In the genomic region with DNA sequence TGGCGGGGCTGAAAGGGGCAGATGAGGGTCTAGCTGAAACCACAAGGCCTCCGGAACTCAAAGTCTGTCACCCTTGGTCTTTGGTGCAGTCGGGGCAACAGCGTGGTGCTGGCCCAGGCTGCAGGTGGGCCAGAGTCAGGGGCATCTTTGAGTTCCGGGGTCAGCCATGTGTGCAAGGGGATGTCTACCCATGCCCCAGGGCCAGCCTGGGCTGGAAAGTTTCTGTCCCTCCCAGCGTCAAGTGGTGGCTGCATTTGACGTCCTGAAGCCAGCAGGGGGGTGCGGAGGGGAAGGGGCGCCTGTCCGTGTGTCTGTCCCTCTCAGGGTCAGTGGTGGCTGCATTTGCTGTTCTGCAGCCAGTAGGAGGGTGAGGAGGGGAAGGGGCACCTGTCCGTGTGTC, we compare ENCODE assay signal across 8 cellular contexts. TPM values are rescaled to one million over a fixed set of nuclear protein-coding genes. Genes with fewer than 3 reads are reported as not detected.
DNase-seq lines count a peak whose midpoint lies in the region; ATAC-seq, FAIRE-seq and TF ChIP-seq lines count a peak whose summit lies in the region.

No MANE protein-coding gene starts in this region.

- peak; percentile 45 for FAIRE-seq in GM12891 (lab: Jason Lieb, UNC)

- H3K27ac ChIP-seq in RWPE1 (peak overlapping the region; percentile 98), fibroblast of lung (ENCODE audit: insufficient read depth, low read length) (peak overlapping the region; percentile 100), psoas muscle (peak overlapping the region; percentile 99)

- peaks cover 2% of the 10 kb centered on the region for H3K4me1 ChIP-seq in fibroblast of lung (ENCODE audit: control insufficient read depth, extremely low read depth, insufficient read depth, low read length)
- H3K4me1 ChIP-seq in psoas muscle = peaks cover 23% of the 10 kb centered on the region

- H3K4me2 ChIP-seq in fibroblast of lung (ENCODE audit: extremely low read depth, insufficient read depth, low read length) = peak overlapping the region; percentile 99

- DNase-seq in GM12891 (ENCODE audit: insufficient read length, low spot score) = peak; percentile 41
- DNase-seq in RWPE1 (ENCODE audit: low spot score) = peak; percentile 13
- no peak for DNase-seq in fibroblast of lung (ENCODE audit: low read depth in 2 of 2)
- no peak for DNase-seq in psoas muscle
- DNase-seq in SHP77 treated with DMSO at 0.1 percent for 48 hours (lab: John Stamatoyannopoulos, UW) = no peak

- H3K79me2 ChIP-seq in fibroblast of lung (ENCODE audit: control insufficient read depth, insufficient read depth, low read length) = peaks cover 10% of the 10 kb centered on the region

- intact Hi-C loops in psoas muscle (cut with DNase I) = loop anchor here in 1 of 2 donors (5.0 kb wide), 1 partner anchor 78 kb away; a partner anchor contains a TSS

- H2AFZ ChIP-seq in fibroblast of lung (ENCODE audit: low read length) = no peak overlapping the region

- no peaks in the 10 kb centered on the region for H3K9me3 ChIP-seq in fibroblast of lung (ENCODE audit: control insufficient read depth, insufficient read depth, low read depth, low read length)
- no peaks in the 10 kb centered on the region for H3K9me3 ChIP-seq in psoas muscle

- H4K20me1 ChIP-seq in fibroblast of lung (ENCODE audit: control insufficient read depth, extremely low read depth, insufficient read depth, low read length) = no peaks in the 10 kb centered on the region

- ATAC-seq in psoas muscle (no peak), HG03442 (IDR thresholded peaks at IDR 0.05; ENCODE audit: unreplicated experiment) (no peak), GM21423 (IDR thresholded peaks at IDR 0.05; ENCODE audit: unreplicated experiment) (no peak), HG02642 (IDR thresholded peaks at IDR 0.05; ENCODE audit: poor library complexity, unreplicated experiment) (no peak)

- 12 to 16% (median 13%) methylated on average over 11 of the region's 11 CpGs for WGBS in psoas muscle, 3 donors

- CTCF ChIA-PET in RWPE1 (lab: Yijun Ruan, JAX) = interaction anchor here (0.6 kb wide), 1 partner anchor 19 kb away, joined by 3 read pairs; no protein-coding TSS in a partner anchor

- POLR2A ChIA-PET in RWPE1 (lab: Yijun Ruan, JAX; ENCODE audit: low non-redundant PET) = no interaction called here

- peak overlapping the region; percentile 99 for H3K9ac ChIP-seq in fibroblast of lung (ENCODE audit: insufficient read depth, low read length)

- H3K36me3 ChIP-seq in fibroblast of lung (ENCODE audit: control insufficient read depth, insufficient read depth, low read length) (peaks cover 2% of the 10 kb centered on the region), psoas muscle (ENCODE audit: insufficient read depth in 1 of 2, low read depth in 1 of 2) (peaks cover 0 to 21% of the 10 kb centered on the region in 2 donors)

- no peak for TF ChIP-seq POLR2A in GM12891 (IDR thresholded peaks at IDR 0.05; ENCODE audit: low read depth, low read length)

- no peaks in the 10 kb centered on the region for H3K27me3 ChIP-seq in fibroblast of lung (ENCODE audit: control insufficient read depth, insufficient read depth, low read length)
- no peaks in the 10 kb centered on the region for H3K27me3 ChIP-seq in psoas muscle (ENCODE audit: insufficient read depth in 3 of 3, low read length in 2 of 3)

- peak overlapping the region; percentile 71 to 83 (median 74) for H3K4me3 ChIP-seq in fibroblast of lung (replicated peaks in 1 of 4; ENCODE audit: control extremely low read depth in 1 of 4, insufficient read depth in 1 of 4, low read depth in 3 of 4, low read length in 4 of 4)
- peak overlapping the region; percentile 91 for H3K4me3 ChIP-seq in psoas muscle

- no peak for TF ChIP-seq CTCF in RWPE1 (conservative IDR thresholded peaks at IDR 0.05; ENCODE audit: low read depth)
- no peak for TF ChIP-seq CTCF in fibroblast of lung (conservative IDR thresholded peaks at IDR 0.05 in 1 of 2, IDR thresholded peaks at IDR 0.05 in 1 of 2; ENCODE audit: low read depth in 1 of 2, low read length in 2 of 2)
- no peak for TF ChIP-seq CTCF in psoas muscle (IDR thresholded peaks at IDR 0.05)

TF ChIP-seq in GM12891, 5 proteins besides CTCF, POLR2A, EP300 and RAD21:
- TF ChIP-seq POLR2AphosphoS5 (IDR thresholded peaks at IDR 0.05; ENCODE audit: low read depth, low read length) (no peak), SPI1 (IDR thresholded peaks at IDR 0.05; ENCODE audit: low read depth, low read length) (no peak), PAX5 (IDR thresholded peaks at IDR 0.05; ENCODE audit: insufficient read depth, low read length, severe bottlenecking) (no peak), TAF1 (IDR thresholded peaks at IDR 0.05; ENCODE audit: low read depth, low read length) (no peak), POU2F2 (IDR thresholded peaks at IDR 0.05; ENCODE audit: low read depth, low read length) (no peak)

RNA-seq across cellular contexts. Expression of a gene that starts 0.7 kb away (rescaled TPM):
- polyA plus RNA-seq in GM12891 (2012; ENCODE audit: low read depth, missing spikeins) = 13.5 TPM
- 20.1 and 20.3 TPM in 2 replicates for total RNA-seq in fibroblast of lung
- polyA plus RNA-seq in fibroblast of lung = 4.0 and 5.8 TPM in 2 replicates
- polyA plus RNA-seq in fibroblast of lung (2012) = 10.2 and 18.5 TPM in 2 replicates
- polyA minus RNA-seq in fibroblast of lung (ENCODE audit: low replicate concordance) = 5.2 and 21.0 TPM in 2 replicates
- total RNA-seq in psoas muscle = 10 to 100 TPM; 11.9 to 14.3 (median 12.5) TPM
- 10 to 100 TPM; 13.2 to 14.8 (median 14.4) TPM for polyA plus RNA-seq in psoas muscle

RNA-seq across cellular contexts. Expression of a gene that starts 4.1 kb away (rescaled TPM):
- 2.6 TPM for polyA plus RNA-seq in GM12891 (2012; ENCODE audit: low read depth, missing spikeins)
- total RNA-seq in fibroblast of lung (7.7 and 8.3 TPM in 2 replicates), psoas muscle (1 to 10 TPM; 5.6 to 8.5 (median 7.1) TPM)
- polyA plus RNA-seq in fibroblast of lung (5.1 and 5.3 TPM in 2 replicates), psoas muscle (1 to 10 TPM; 2.4 to 9.6 (median 6.5) TPM)
- polyA plus RNA-seq in fibroblast of lung (2012) = 7.4 and 8.1 TPM in 2 replicates
- 8.1 and 8.6 TPM in 2 replicates for polyA minus RNA-seq in fibroblast of lung (ENCODE audit: low replicate concordance)

RNA-seq across cellular contexts. Expression of a gene that starts 35.1 kb away (rescaled TPM):
- polyA plus RNA-seq in GM12891 (2012; ENCODE audit: low read depth, missing spikeins) = 0.04 TPM
- total RNA-seq in fibroblast of lung = 0.33 and 0.77 TPM in 2 replicates
- 1.2 and 3.5 TPM in 2 replicates for polyA plus RNA-seq in fibroblast of lung
- polyA plus RNA-seq in fibroblast of lung (2012) = 1.7 and 4.5 TPM in 2 replicates
- 0.93 and 5.2 TPM in 2 replicates for polyA minus RNA-seq in fibroblast of lung (ENCODE audit: low replicate concordance)
- 1 to 10 TPM; 2.4 to 3.0 (median 2.8) TPM for total RNA-seq in psoas muscle
- polyA plus RNA-seq in psoas muscle = 1 to 10 TPM; 1.3 to 2.1 (median 2.0) TPM

Comparison
In these comparisons a context has a peak if more than half of its experiments do, and no peak if none do; other contexts are left out.
1. DNase-seq: peak in GM12891 (single experiment) and RWPE1 (single experiment); none in fibroblast of lung (0 of 2), psoas muscle (0 of 2) and SHP77 treated with DMSO at 0.1 percent for 48 hours (single experiment).
2. Peak in every context shown above with its lines, with median percentiles within 50 percentile points of each other: H3K27ac ChIP-seq.